Comparison of ENCODE assay signal across 1 cellular context in genomic region chr12:76764856-76765255, GRCh38.
TF ChIP-seq lines count a peak whose summit lies in the region.

No MANE protein-coding gene starts in this region.

TF ChIP-seq in GM23338, 12 proteins besides CTCF, POLR2A, EP300 and RAD21 (continued from another document):
- TF ChIP-seq, protein P1, sequence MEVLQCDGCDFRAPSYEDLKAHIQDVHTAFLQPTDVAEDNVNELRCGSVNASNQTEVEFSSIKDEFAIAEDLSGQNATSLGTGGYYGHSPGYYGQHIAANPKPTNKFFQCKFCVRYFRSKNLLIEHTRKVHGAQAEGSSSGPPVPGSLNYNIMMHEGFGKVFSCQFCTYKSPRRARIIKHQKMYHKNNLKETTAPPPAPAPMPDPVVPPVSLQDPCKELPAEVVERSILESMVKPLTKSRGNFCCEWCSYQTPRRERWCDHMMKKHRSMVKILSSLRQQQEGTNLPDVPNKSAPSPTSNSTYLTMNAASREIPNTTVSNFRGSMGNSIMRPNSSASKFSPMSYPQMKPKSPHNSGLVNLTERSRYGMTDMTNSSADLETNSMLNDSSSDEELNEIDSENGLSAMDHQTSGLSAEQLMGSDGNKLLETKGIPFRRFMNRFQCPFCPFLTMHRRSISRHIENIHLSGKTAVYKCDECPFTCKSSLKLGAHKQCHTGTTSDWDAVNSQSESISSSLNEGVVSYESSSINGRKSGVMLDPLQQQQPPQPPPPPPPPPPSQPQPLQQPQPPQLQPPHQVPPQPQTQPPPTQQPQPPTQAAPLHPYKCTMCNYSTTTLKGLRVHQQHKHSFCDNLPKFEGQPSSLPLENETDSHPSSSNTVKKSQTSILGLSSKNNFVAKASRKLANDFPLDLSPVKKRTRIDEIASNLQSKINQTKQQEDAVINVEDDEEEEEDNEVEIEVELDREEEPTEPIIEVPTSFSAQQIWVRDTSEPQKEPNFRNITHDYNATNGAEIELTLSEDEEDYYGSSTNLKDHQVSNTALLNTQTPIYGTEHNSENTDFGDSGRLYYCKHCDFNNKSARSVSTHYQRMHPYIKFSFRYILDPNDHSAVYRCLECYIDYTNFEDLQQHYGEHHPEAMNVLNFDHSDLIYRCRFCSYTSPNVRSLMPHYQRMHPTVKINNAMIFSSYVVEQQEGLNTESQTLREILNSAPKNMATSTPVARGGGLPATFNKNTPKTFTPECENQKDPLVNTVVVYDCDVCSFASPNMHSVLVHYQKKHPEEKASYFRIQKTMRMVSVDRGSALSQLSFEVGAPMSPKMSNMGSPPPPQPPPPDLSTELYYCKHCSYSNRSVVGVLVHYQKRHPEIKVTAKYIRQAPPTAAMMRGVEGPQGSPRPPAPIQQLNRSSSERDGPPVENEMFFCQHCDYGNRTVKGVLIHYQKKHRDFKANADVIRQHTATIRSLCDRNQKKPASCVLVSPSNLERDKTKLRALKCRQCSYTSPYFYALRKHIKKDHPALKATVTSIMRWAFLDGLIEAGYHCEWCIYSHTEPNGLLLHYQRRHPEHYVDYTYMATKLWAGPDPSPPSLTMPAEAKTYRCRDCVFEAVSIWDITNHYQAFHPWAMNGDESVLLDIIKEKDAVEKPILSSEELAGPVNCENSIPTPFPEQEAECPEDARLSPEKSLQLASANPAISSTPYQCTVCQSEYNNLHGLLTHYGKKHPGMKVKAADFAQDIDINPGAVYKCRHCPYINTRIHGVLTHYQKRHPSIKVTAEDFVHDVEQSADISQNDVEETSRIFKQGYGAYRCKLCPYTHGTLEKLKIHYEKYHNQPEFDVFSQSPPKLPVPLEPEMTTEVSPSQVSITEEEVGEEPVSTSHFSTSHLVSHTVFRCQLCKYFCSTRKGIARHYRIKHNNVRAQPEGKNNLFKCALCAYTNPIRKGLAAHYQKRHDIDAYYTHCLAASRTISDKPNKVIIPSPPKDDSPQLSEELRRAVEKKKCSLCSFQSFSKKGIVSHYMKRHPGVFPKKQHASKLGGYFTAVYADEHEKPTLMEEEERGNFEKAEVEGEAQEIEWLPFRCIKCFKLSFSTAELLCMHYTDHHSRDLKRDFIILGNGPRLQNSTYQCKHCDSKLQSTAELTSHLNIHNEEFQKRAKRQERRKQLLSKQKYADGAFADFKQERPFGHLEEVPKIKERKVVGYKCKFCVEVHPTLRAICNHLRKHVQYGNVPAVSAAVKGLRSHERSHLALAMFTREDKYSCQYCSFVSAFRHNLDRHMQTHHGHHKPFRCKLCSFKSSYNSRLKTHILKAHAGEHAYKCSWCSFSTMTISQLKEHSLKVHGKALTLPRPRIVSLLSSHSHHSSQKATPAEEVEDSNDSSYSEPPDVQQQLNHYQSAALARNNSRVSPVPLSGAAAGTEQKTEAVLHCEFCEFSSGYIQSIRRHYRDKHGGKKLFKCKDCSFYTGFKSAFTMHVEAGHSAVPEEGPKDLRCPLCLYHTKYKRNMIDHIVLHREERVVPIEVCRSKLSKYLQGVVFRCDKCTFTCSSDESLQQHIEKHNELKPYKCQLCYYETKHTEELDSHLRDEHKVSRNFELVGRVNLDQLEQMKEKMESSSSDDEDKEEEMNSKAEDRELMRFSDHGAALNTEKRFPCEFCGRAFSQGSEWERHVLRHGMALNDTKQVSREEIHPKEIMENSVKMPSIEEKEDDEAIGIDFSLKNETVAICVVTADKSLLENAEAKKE (CRISPR knock-in tag; IDR thresholded peaks at IDR 0.05): no peak
- TF ChIP-seq ZNF331 (CRISPR knock-in tag; IDR thresholded peaks at IDR 0.05; ENCODE audit: low read depth) (no peak), POLR2AphosphoS5 (IDR thresholded peaks at IDR 0.05; ENCODE audit: low read depth) (no peak), EZH2phosphoT487 (IDR thresholded peaks at IDR 0.05; ENCODE audit: unreplicated experiment) (no peak), CREB1 (CRISPR knock-in tag; IDR thresholded peaks at IDR 0.05; ENCODE audit: low read depth) (no peak), REST (IDR thresholded peaks at IDR 0.05; ENCODE audit: unreplicated experiment) (no peak)
